In the genomic region with DNA sequence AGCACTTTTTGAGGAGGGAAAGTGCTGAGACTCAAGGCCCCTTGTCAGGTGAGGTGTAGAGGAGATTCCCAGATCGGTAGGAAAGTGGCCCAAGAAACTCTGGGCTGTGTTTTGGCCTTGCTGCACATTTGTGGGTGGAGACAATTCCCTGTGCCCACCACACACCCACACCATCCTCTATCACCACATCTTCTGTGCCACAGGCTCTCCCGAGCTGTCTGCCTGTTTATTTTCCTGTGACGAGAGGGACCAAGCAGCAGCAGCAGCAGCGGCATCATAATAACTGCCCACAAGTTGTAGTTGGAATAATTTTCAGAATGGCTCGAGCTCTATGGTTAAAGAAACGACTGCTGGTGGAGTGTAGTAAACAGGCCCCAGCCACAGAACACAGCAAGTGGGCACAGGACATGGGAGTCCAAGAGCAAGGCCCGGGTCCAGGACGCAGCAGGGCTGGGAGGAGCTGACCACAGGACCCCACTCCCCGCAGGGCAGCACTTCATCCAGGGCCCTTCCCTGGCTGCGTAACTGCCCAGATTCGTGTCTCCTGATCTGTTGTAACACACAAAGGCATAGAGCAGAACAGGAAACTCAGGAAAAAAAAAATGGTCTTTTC, we compare ENCODE assay signal across 31 cellular contexts. TPM values are rescaled to one million over a fixed set of nuclear protein-coding genes. Genes with fewer than 3 reads are reported as not detected.
A peak's percentile ranks its signal among the peaks of the same experiment; 100 is the strongest.
DNase-seq lines count a peak whose midpoint lies in the region; ATAC-seq, FAIRE-seq and TF ChIP-seq lines count a peak whose summit lies in the region.
"Had no signal": no experiment of that assay in that cellular context is flagged by ENCODE, and none has a peak within 500 bp of the region (broad histone marks: within the 10 kb centered on the region; RNA-seq: fewer than 3 reads in every experiment).

No MANE protein-coding gene starts in this region.

- no peak overlapping the region for H3K4me2 ChIP-seq in SK-N-SH

- H4K20me1 ChIP-seq in SK-N-SH (ENCODE audit: insufficient read depth) = no peaks in the 10 kb centered on the region

- no peak overlapping the region for H3K4me3 Mint-ChIP-seq in dendritic cell treated with granulocyte-macrophage colony-stimulating factor and Interleukin-4, amounts not matched to agents 40 ng/mL and 50 ng/mL, for 4 days
- H3K4me3 Mint-ChIP-seq in stimulated activated memory B cell treated with anti-CD40 and anti-IgM and Interleukin-4, amounts not matched to agents 10 μg/mL and 1 μg/mL and 100 μg/mL, for 72 hours = no peak overlapping the region
- H3K4me3 Mint-ChIP-seq: CD8-positive, alpha-beta T cell had no signal

- H3K27me3 ChIP-seq in SK-N-SH (ENCODE audit: insufficient read depth) (no peaks in the 10 kb centered on the region), pancreas (no peaks in the 10 kb centered on the region)
- H3K27me3 ChIP-seq: Peyer's patch, right atrium auricular region, upper lobe of right lung had no signal

- H3K4me1 Mint-ChIP-seq in dendritic cell treated with granulocyte-macrophage colony-stimulating factor and Interleukin-4, amounts not matched to agents 40 ng/mL and 50 ng/mL, for 4 days (ENCODE audit: low read depth) = peaks cover 51% of the 10 kb centered on the region
- peaks cover 35% of the 10 kb centered on the region for H3K4me1 Mint-ChIP-seq in stimulated activated memory B cell treated with anti-CD40 and anti-IgM and Interleukin-4, amounts not matched to agents 10 μg/mL and 1 μg/mL and 100 μg/mL, for 72 hours

- peaks cover 7 to 13% of the 10 kb centered on the region in 2 donors for H3K9me3 Mint-ChIP-seq in activated naive CD4-positive, alpha-beta T cell treated with anti-CD3 and anti-CD28 coated beads, Interleukin-2, amount 50 U/mL, for 72 hours
- H3K9me3 Mint-ChIP-seq in dendritic cell treated with granulocyte-macrophage colony-stimulating factor and Interleukin-4, amounts not matched to agents 40 ng/mL and 50 ng/mL, for 4 days = no peaks in the 10 kb centered on the region
- H3K9me3 Mint-ChIP-seq in stimulated activated memory B cell treated with anti-CD40 and anti-IgM and Interleukin-4, amounts not matched to agents 10 μg/mL and 1 μg/mL and 100 μg/mL, for 72 hours = no peaks in the 10 kb centered on the region
- H3K9me3 Mint-ChIP-seq: CD8-positive, alpha-beta T cell; naive B cell had no signal

- H3K9ac ChIP-seq in SK-N-SH = no peak overlapping the region

- WGBS in SK-N-SH (ENCODE audit: low lambda C conversion rate) = 62% methylated on average over 11 of the region's 11 CpGs
- WGBS in pancreas, 2 donors = 69 to 76% methylated on average over 11 of the region's 11 CpGs

- H3K9me3 ChIP-seq in SK-N-SH (no peaks in the 10 kb centered on the region), pancreas (no peaks in the 10 kb centered on the region)
- H3K9me3 ChIP-seq: Peyer's patch, right atrium auricular region, upper lobe of right lung had no signal

- H3K4me1 ChIP-seq in SK-N-SH (ENCODE audit: control insufficient read depth in 1 of 2, insufficient read depth in 2 of 2, low read depth in 1 of 2, low read length in 1 of 2) (peaks cover 13 to 56% of the 10 kb centered on the region in 2 experiments), pancreas (no peaks in the 10 kb centered on the region)

- no peak for FAIRE-seq in pancreas (lab: Jason Lieb, UNC)
- FAIRE-seq: colon, GM12878, keratinocyte, TTC549 had no signal

- H3F3A ChIP-seq in SK-N-SH (replicated peaks; ENCODE audit: insufficient read depth) = no peaks in the 10 kb centered on the region

- no peaks in the 10 kb centered on the region for H3K9me2 ChIP-seq in SK-N-SH

- H3K27ac ChIP-seq in SK-N-SH (ENCODE audit: low read depth in 2 of 2, low read length in 1 of 2) = peak overlapping the region in 1 of 2 experiments; percentile 88; a peak in 2 of 4 replicates
- H3K27ac ChIP-seq in pancreas = no peak overlapping the region
- H3K27ac ChIP-seq: 22Rv1, Peyer's patch, right atrium auricular region, upper lobe of right lung had no signal

- H3K36me3 ChIP-seq in SK-N-SH (replicated peaks in 1 of 2; ENCODE audit: control insufficient read depth in 1 of 2, insufficient read depth in 2 of 2, low read length in 1 of 2) = no peaks in the 10 kb centered on the region
- H3K36me3 ChIP-seq in pancreas = no peaks in the 10 kb centered on the region
- H3K36me3 ChIP-seq: Peyer's patch, right atrium auricular region, upper lobe of right lung had no signal

- H3K4me3 ChIP-seq in SK-N-SH (ENCODE audit: low read depth in 2 of 2, low read length in 1 of 2) (no peak overlapping the region), pancreas (no peak overlapping the region)
- H3K4me3 ChIP-seq: GM12878, Peyer's patch, right atrium auricular region, upper lobe of right lung had no signal

- H2AFZ ChIP-seq in SK-N-SH (ENCODE audit: low read depth) = no peak overlapping the region

- no peak; the same call in 1 of the 2 replicates for TF ChIP-seq RAD21 in SK-N-SH (IDR thresholded peaks at IDR 0.05; ENCODE audit: low read length)

- TF ChIP-seq EP300 in SK-N-SH (IDR thresholded peaks at IDR 0.05; ENCODE audit: borderline replicate concordance in 1 of 2, low read depth in 1 of 2, low read length in 1 of 2) = peak in 1 of 2 experiments; percentile 69; a peak in 2 of 4 replicates

- DNase-seq in SK-N-SH (peak; percentile 63), pancreas (no peak), NCI-H2081 (lab: John Stamatoyannopoulos, UW) (no peak)
- DNase-seq in activated naive CD4-positive, alpha-beta T cell treated with anti-CD3 and anti-CD28 coated beads, Interleukin-2, amount 50 U/mL, for 72 hours (ENCODE audit: low spot score in 2 of 2) = no peak
- DNase-seq in activated naive CD4-positive, alpha-beta T cell treated with Interleukin-2 at 50 U/mL for 16 hours = no peak
- DNase-seq: activated gamma-delta T cell treated with Interleukin-2 at 50 U/mL for 16 hours; DMS 273 treated with DMSO at 0.1 percent for 48 hours; effector memory CD4-positive, alpha-beta T cell; EL; naive B cell; NCI-H1105 treated with DMSO at 0.1 percent for 48 hours; NCI-H2029; NCI-H2227 treated with DMSO at 0.1 percent for 48 hours; NCI-H526 treated with DMSO at 0.1 percent for 48 hours; Peyer's patch; SHP77 treated with DMSO at 0.1 percent for 48 hours; substantia nigra; upper lobe of right lung had no signal

- peaks cover 11 to 25% of the 10 kb centered on the region in 2 donors for H3K36me3 Mint-ChIP-seq in activated naive CD4-positive, alpha-beta T cell treated with anti-CD3 and anti-CD28 coated beads, Interleukin-2, amount 50 U/mL, for 72 hours
- H3K36me3 Mint-ChIP-seq in dendritic cell treated with granulocyte-macrophage colony-stimulating factor and Interleukin-4, amounts not matched to agents 40 ng/mL and 50 ng/mL, for 4 days (ENCODE audit: low read depth) = no peaks in the 10 kb centered on the region
- no peaks in the 10 kb centered on the region for H3K36me3 Mint-ChIP-seq in stimulated activated memory B cell treated with anti-CD40 and anti-IgM and Interleukin-4, amounts not matched to agents 10 μg/mL and 1 μg/mL and 100 μg/mL, for 72 hours
- H3K36me3 Mint-ChIP-seq: CD8-positive, alpha-beta T cell; naive B cell had no signal

- peaks cover 3% of the 10 kb centered on the region for H3K27me3 Mint-ChIP-seq in dendritic cell treated with granulocyte-macrophage colony-stimulating factor and Interleukin-4, amounts not matched to agents 40 ng/mL and 50 ng/mL, for 4 days
- H3K27me3 Mint-ChIP-seq in stimulated activated memory B cell treated with anti-CD40 and anti-IgM and Interleukin-4, amounts not matched to agents 10 μg/mL and 1 μg/mL and 100 μg/mL, for 72 hours = no peaks in the 10 kb centered on the region

- ATAC-seq in SK-N-SH treated with all-trans-retinoic acid at 6 μM for 48 hours = no peak
- ATAC-seq in activated naive CD4-positive, alpha-beta T cell treated with anti-CD3 and anti-CD28 coated beads, Interleukin-2, amount 50 U/mL, for 72 hours = no peak
- no peak for ATAC-seq in stimulated activated memory B cell treated with anti-CD40 and anti-IgM and Interleukin-4, amounts not matched to agents 10 μg/mL and 1 μg/mL and 100 μg/mL, for 72 hours
- no peak for ATAC-seq in pancreas
- ATAC-seq: CD8-positive, alpha-beta T cell; GM12878; HCT116; upper lobe of right lung had no signal

- CTCF ChIA-PET in SK-N-SH (lab: Yijun Ruan, JAX) = interaction anchor here (1.1 kb wide), 1 partner anchor 18 kb away, joined by 6 read pairs; no protein-coding TSS in a partner anchor

- POLR2A ChIA-PET in SK-N-SH (lab: Yijun Ruan, JAX) = interaction anchor here (0.6 kb wide), 1 partner anchor 341 kb away, joined by 3 read pairs; no protein-coding TSS in a partner anchor

- H3K27ac Mint-ChIP-seq in activated naive CD4-positive, alpha-beta T cell treated with anti-CD3 and anti-CD28 coated beads, Interleukin-2, amount 50 U/mL, for 72 hours = peak overlapping the region; percentile 40 to 95
- H3K27ac Mint-ChIP-seq in dendritic cell treated with granulocyte-macrophage colony-stimulating factor and Interleukin-4, amounts not matched to agents 40 ng/mL and 50 ng/mL, for 4 days = peak overlapping the region; percentile 40
- H3K27ac Mint-ChIP-seq in stimulated activated memory B cell treated with anti-CD40 and anti-IgM and Interleukin-4, amounts not matched to agents 10 μg/mL and 1 μg/mL and 100 μg/mL, for 72 hours = peak overlapping the region; percentile 27
- H3K27ac Mint-ChIP-seq: CD8-positive, alpha-beta T cell had no signal

- intact Hi-C loops in dendritic cell treated with granulocyte-macrophage colony-stimulating factor and Interleukin-4, amounts not matched to agents 40 ng/mL and 50 ng/mL, for 4 days (cut with micrococcal nuclease) = loop anchor here (10.0 kb wide), 1 partner anchor 700 kb away; a partner anchor contains a TSS
- intact Hi-C loops in pancreas (cut with DNase I) = no loop called here

- no peak for TF ChIP-seq CTCF in SK-N-SH (IDR thresholded peaks at IDR 0.05)
- TF ChIP-seq CTCF in pancreas (IDR thresholded peaks at IDR 0.05) = no peak

- H3K79me2 ChIP-seq in SK-N-SH (ENCODE audit: insufficient read depth) = no peaks in the 10 kb centered on the region

TF ChIP-seq in SK-N-SH treated with all-trans-retinoic acid at 6 μM for 48 hours, 23 proteins besides CTCF, POLR2A, EP300 and RAD21 (continues in another document):
- no peak for TF ChIP-seq ESRRG (CRISPR knock-in tag; IDR thresholded peaks at IDR 0.05)
- TF ChIP-seq, protein P1, sequence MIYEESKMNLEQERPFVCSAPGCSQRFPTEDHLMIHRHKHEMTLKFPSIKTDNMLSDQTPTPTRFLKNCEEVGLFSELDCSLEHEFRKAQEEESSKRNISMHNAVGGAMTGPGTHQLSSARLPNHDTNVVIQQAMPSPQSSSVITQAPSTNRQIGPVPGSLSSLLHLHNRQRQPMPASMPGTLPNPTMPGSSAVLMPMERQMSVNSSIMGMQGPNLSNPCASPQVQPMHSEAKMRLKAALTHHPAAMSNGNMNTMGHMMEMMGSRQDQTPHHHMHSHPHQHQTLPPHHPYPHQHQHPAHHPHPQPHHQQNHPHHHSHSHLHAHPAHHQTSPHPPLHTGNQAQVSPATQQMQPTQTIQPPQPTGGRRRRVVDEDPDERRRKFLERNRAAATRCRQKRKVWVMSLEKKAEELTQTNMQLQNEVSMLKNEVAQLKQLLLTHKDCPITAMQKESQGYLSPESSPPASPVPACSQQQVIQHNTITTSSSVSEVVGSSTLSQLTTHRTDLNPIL (CRISPR knock-in tag; IDR thresholded peaks at IDR 0.05; ENCODE audit: low read depth) = no peak

RNA-seq across cellular contexts. Expression of a gene that starts 55.6 kb away (rescaled TPM):
- polyA plus RNA-seq in SK-N-SH (2012; rRNA removed) = not detected in 2 replicates
- not detected in 2 replicates for polyA plus RNA-seq in SK-N-SH (2012; cell fraction: cytosol; rRNA removed)
- polyA plus RNA-seq in SK-N-SH (2012; cell fraction: nucleus; rRNA removed) = not detected in 2 replicates
- 10 to 100 TPM in 1 of 2 donors, 1 to 10 TPM in 1; 2.2 to 15.7 TPM for total RNA-seq in activated naive CD4-positive, alpha-beta T cell treated with anti-CD3 and anti-CD28 coated beads, Interleukin-2, amount 50 U/mL, for 72 hours
- total RNA-seq in pancreas = 1 to 10 TPM; 3.7 to 5.4 (median 4.6) TPM
- polyA plus RNA-seq in pancreas = 1 to 10 TPM; 2.0 to 2.2 TPM
- total RNA-seq: bronchial epithelial cell, fibroblast of villous mesenchyme, right atrium auricular region had no signal
- polyA plus RNA-seq: keratinocyte had no signal
